Comparison of ENCODE assay signal across 10 cellular contexts in the genomic region with DNA sequence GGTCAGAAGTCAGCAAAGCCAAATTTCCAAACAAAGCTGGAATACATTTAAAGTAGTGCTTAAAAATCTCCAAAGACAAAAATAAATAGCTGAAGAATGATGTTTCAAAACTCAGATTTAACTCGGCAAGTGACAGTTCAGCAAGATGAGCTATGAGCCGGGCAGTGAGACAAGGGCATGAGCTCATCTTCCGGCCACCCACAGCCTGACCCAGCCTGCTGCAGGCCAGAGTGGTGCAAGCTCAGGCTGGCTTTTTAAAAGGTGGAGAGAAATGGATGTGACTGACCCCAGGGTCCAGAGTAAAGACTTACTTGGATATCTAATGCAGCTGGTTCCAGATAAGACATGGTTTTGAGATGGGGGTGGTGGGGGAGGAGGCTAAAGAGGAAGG.
DNase-seq lines count a peak whose midpoint lies in the region; ATAC-seq and TF ChIP-seq lines count a peak whose summit lies in the region.
"Had no signal": no experiment of that assay in that cellular context is flagged by ENCODE, and none has a peak within 500 bp of the region (broad histone marks: within the 10 kb centered on the region; RNA-seq: fewer than 3 reads in every experiment).

No MANE protein-coding gene starts in this region.

- H3K4me1 Mint-ChIP-seq in neural progenitor cell = peaks cover 44% of the 10 kb centered on the region

- H3K4me3 Mint-ChIP-seq in neural progenitor cell = no peak overlapping the region

- no peak overlapping the region for H3K9ac ChIP-seq in neural progenitor cell

- no peaks in the 10 kb centered on the region for H3K9me3 ChIP-seq in neural progenitor cell (ENCODE audit: low read depth)
- no peaks in the 10 kb centered on the region for H3K9me3 ChIP-seq in aorta (ENCODE audit: control insufficient read depth, low read length)

- no peaks in the 10 kb centered on the region for H3K36me3 Mint-ChIP-seq in neural progenitor cell

- H3K4me1 ChIP-seq in neural progenitor cell (peaks cover 16% of the 10 kb centered on the region), aorta (ENCODE audit: control insufficient read depth in 1 of 2, insufficient read depth in 2 of 2, low read length in 2 of 2) (peaks cover 0 to 6% of the 10 kb centered on the region in 2 donors)

- no peaks in the 10 kb centered on the region for H3K79me2 ChIP-seq in neural progenitor cell (ENCODE audit: low read depth)

- H2AFZ ChIP-seq in neural progenitor cell (replicated peaks) = no peak overlapping the region

- H3F3A ChIP-seq in neural progenitor cell (ENCODE audit: low read depth) = no peaks in the 10 kb centered on the region

- DNase-seq in Right ventricle myocardium inferior (ENCODE audit: missing footprints) (no peak), cardiac septum (ENCODE audit: low spot score) (no peak), foreskin fibroblast (peak; percentile 63 to 86), neural progenitor cell (ENCODE audit: low spot score) (no peak), aorta (peak in 1 of 2 donors; percentile 70), NCI-H82 (lab: John Stamatoyannopoulos, UW) (no peak)
- DNase-seq: NK-92 treated with Interleukin-12 subunit alpha and Interleukin-12 subunit beta, amount 100 ng/mL, for 24 hours had no signal

- H3K27ac ChIP-seq in neural progenitor cell (no peak overlapping the region), aorta (ENCODE audit: low read depth in 1 of 2, low read length in 2 of 2) (no peak overlapping the region)
- H3K27ac ChIP-seq: 22Rv1 had no signal

- ATAC-seq in Right ventricle myocardium inferior (peak; percentile 81), aorta (ENCODE audit: low FRiP score) (peak; percentile 79), GM19395 (IDR thresholded peaks at IDR 0.05; ENCODE audit: unreplicated experiment) (no peak), HG03457 (IDR thresholded peaks at IDR 0.05; ENCODE audit: unreplicated experiment) (no peak)

- H3K36me3 ChIP-seq in neural progenitor cell (no peaks in the 10 kb centered on the region), aorta (ENCODE audit: control insufficient read depth in 1 of 2, insufficient read depth in 2 of 2, low read length in 1 of 2) (no peaks in the 10 kb centered on the region)

- intact Hi-C loops in Right ventricle myocardium inferior (cut with DNase I) = no loop called here
- intact Hi-C loops in cardiac septum (cut with DNase I) = no loop called here
- intact Hi-C loops in aorta (cut with DNase I) = no loop called here

- TF ChIP-seq CTCF in foreskin fibroblast (IDR thresholded peaks at IDR 0.05; ENCODE audit: low read depth, low read length) (no peak), neural progenitor cell (IDR thresholded peaks at IDR 0.05) (no peak)

- peak overlapping the region; percentile 64 for H3K27ac Mint-ChIP-seq in neural progenitor cell

- no peaks in the 10 kb centered on the region for H4K20me1 ChIP-seq in neural progenitor cell (ENCODE audit: low read depth)

- H3K4me2 ChIP-seq in neural progenitor cell = no peak overlapping the region

- H3K4me3 ChIP-seq in foreskin fibroblast (ENCODE audit: low read depth in 1 of 2, low read length in 2 of 2) = no peak overlapping the region
- no peak overlapping the region for H3K4me3 ChIP-seq in neural progenitor cell
- H3K4me3 ChIP-seq in aorta (ENCODE audit: low read length in 2 of 2) = no peak overlapping the region

- H3K27me3 Mint-ChIP-seq in neural progenitor cell (ENCODE audit: insufficient read depth, low read depth) = peaks cover 3% of the 10 kb centered on the region

- no peaks in the 10 kb centered on the region for H3K27me3 ChIP-seq in neural progenitor cell
- no peaks in the 10 kb centered on the region for H3K27me3 ChIP-seq in aorta (ENCODE audit: control insufficient read depth in 1 of 2, insufficient read depth in 2 of 2, low read length in 1 of 2)

- H3K9me3 Mint-ChIP-seq in neural progenitor cell = peaks cover 4% of the 10 kb centered on the region

- WGBS in aorta, 2 donors = 33 to 36% methylated on average over 3 of the region's 3 CpGs

Comparison
In these comparisons a context has a peak if more than half of its experiments do, and no peak if none do; other contexts are left out.
1. ATAC-seq: peak in Right ventricle myocardium inferior (single experiment) and aorta (single experiment); none in GM19395 (single experiment) and HG03457 (single experiment).
2. DNase-seq: peak in foreskin fibroblast (2 of 2); none in Right ventricle myocardium inferior (single experiment), cardiac septum (single experiment), neural progenitor cell (single experiment) and NCI-H82 (single experiment).